ENCODE assay signal across 1 cellular context in the genomic region with DNA sequence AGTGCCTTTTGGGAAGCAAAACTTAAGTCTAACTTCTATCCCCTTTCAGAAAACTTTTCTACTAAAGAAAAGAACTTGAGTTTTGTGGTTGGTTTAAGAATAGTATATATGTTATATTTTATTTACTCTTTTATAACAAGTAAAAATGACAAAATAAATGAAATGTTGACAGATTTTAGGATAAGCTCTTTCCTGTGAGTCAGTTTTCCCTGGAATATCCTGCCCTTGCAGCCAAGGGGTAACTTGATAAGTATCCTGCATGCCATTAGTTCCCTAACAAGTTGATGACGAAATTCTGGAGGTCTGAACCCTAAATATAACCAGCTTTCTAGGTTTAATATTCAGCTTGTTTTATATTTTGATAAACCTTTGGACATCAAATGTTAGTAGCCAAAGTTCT.
TF ChIP-seq lines count a peak whose summit lies in the region.

No MANE protein-coding gene starts in this region.

TF ChIP-seq in endothelial cell of umbilical vein, 7 proteins besides CTCF, POLR2A, EP300 and RAD21 (continued from another document):
- peak; percentile 48 for TF ChIP-seq POLR2AphosphoS5 (IDR thresholded peaks at IDR 0.05; ENCODE audit: insufficient read depth, low read depth, low read length)
